In genomic region chr1:107252271-107252670, GRCh38 we compare ENCODE assay signal across 14 cellular contexts.
"Had no signal": no experiment of that assay in that cellular context is flagged by ENCODE, and none has a peak within 500 bp of the region (broad histone marks: within the 10 kb centered on the region; RNA-seq: fewer than 3 reads in every experiment).

No MANE protein-coding gene starts in this region.

- H3K27me3 Mint-ChIP-seq: activated naive CD8-positive, alpha-beta T cell had no signal

- H3K4me3 Mint-ChIP-seq: activated CD8-positive, alpha-beta T cell treated with anti-CD3 and anti-CD28 coated beads for 36 hours; activated naive CD8-positive, alpha-beta T cell; WTC11 had no signal

- DNase-seq: activated CD4-positive, alpha-beta T cell treated with anti-CD3 and anti-CD28 coated beads for 48 hours; activated CD8-positive, alpha-beta memory T cell treated with anti-CD3 and anti-CD28 coated beads, Interleukin-2, amount 50 U/mL, for 4 hours; activated CD8-positive, alpha-beta T cell treated with anti-CD3 and anti-CD28 coated beads for 36 hours; activated gamma-delta T cell treated with Interleukin-2 at 50 U/mL for 16 hours; amygdala; body of pancreas; caudate nucleus; colonic mucosa; heart right ventricle; right lobe of liver; thyroid gland had no signal

- H3K27ac Mint-ChIP-seq: activated CD8-positive, alpha-beta T cell treated with anti-CD3 and anti-CD28 coated beads for 36 hours; activated naive CD8-positive, alpha-beta T cell had no signal

- ATAC-seq: activated CD8-positive, alpha-beta T cell treated with anti-CD3 and anti-CD28 coated beads for 36 hours; body of pancreas; gastroesophageal sphincter; heart right ventricle; right lobe of liver; WTC11 had no signal

- H3K9me3 Mint-ChIP-seq: activated CD8-positive, alpha-beta T cell treated with anti-CD3 and anti-CD28 coated beads for 36 hours; WTC11 had no signal

- H3K36me3 Mint-ChIP-seq: activated naive CD8-positive, alpha-beta T cell; WTC11 had no signal
